In genomic region chrX:38220024-38220935, GRCh38 we compare ENCODE assay signal across 8 cellular contexts. TPM values are rescaled to one million over a fixed set of nuclear protein-coding genes. Genes with fewer than 3 reads are reported as not detected.
DNase-seq lines count a peak whose midpoint lies in the region; ATAC-seq, FAIRE-seq and TF ChIP-seq lines count a peak whose summit lies in the region.

TSS of gene SRPX (minus strand) at chrX:38220871. CDS start at chrX:38220792, 79 bp downstream.

- no peak for TF ChIP-seq RAD21 in GM12878 (IDR thresholded peaks at IDR 0.05; ENCODE audit: insufficient read depth, low read depth, low read length)

- peak within 1 kb of the TSS; percentile 74 for H3K9ac ChIP-seq in GM23248
- no peak within 1 kb of the TSS for H3K9ac ChIP-seq in GM12878 (ENCODE audit: control insufficient read depth, insufficient read depth, low read length)

- H3K27me3 ChIP-seq in CD4-positive, alpha-beta memory T cell (ENCODE audit: insufficient read depth, low read length) = no peaks in the 10 kb centered on the region
- H3K27me3 ChIP-seq in GM23248 (replicated peaks; ENCODE audit: insufficient read depth) (no peaks in the 10 kb centered on the region), GM12878 (replicated peaks in 1 of 2; ENCODE audit: control insufficient read depth in 2 of 2, insufficient read depth in 2 of 2, low read length in 1 of 2) (peaks cover 2 to 9% of the 10 kb centered on the region in 2 experiments)

- H3K79me2 ChIP-seq in GM23248 (ENCODE audit: insufficient read depth) = peaks cover 16% of the 10 kb centered on the region
- no peaks in the 10 kb centered on the region for H3K79me2 ChIP-seq in GM12878 (ENCODE audit: control insufficient read depth, insufficient read depth, low read length)

- no peaks in the 10 kb centered on the region for H3K4me1 ChIP-seq in CD4-positive, alpha-beta memory T cell (ENCODE audit: insufficient read depth, low read length)
- H3K4me1 ChIP-seq in GM23248 (ENCODE audit: insufficient read depth) (peaks cover 12% of the 10 kb centered on the region), GM12878 (ENCODE audit: control insufficient read depth, insufficient read depth, low read length) (no peaks in the 10 kb centered on the region)

- peak in 1 of 3 experiments; percentile 6; a peak in 1 of 6 replicates for TF ChIP-seq CTCF in GM12878 (IDR thresholded peaks at IDR 0.05 in 2 of 3, conservative IDR thresholded peaks at IDR 0.05 in 1 of 3; ENCODE audit: control insufficient read depth in 2 of 3, extremely low read depth in 1 of 3, insufficient read depth in 1 of 3, low read depth in 3 of 3, low read length in 3 of 3)

- peaks cover 19 to 21% of the 10 kb centered on the region in 2 donors for H3K27me3 Mint-ChIP-seq in CD4-positive, alpha-beta memory T cell

- SMC1A ChIA-PET in GM12878 (lab: Charles Lee; ENCODE audit: uncharacterized antibody, unreplicated experiment) = no interaction called here

- H3K4me1 Mint-ChIP-seq in CD4-positive, alpha-beta memory T cell = peaks cover 2 to 8% (median 4%) of the 10 kb centered on the region in 4 donors

- DNase-seq in CD4-positive, alpha-beta memory T cell = no peak
- peak; percentile 72 for DNase-seq in GM23248
- DNase-seq in NCI-H524 treated with DMSO at 0.1 percent for 48 hours (lab: John Stamatoyannopoulos, UW) = peak; percentile 65
- no peak for DNase-seq in GM12878 (ENCODE audit: low read depth, low spot score)
- DNase-seq in iPS-NIHi11 (ENCODE audit: low spot score) = peak; percentile 20
- peak in 2 of 3 donors; percentile 0 for DNase-seq in stimulated activated CD4-positive, alpha-beta T cell treated with anti-CD3 and anti-CD28 coated beads, TNF-alpha, amount 100 ng/mL, for 48 hours (ENCODE audit: low read depth in 3 of 3)

- H3K4me2 ChIP-seq in GM23248 (ENCODE audit: unreplicated experiment) (peak within 1 kb of the TSS; percentile 80), GM12878 (ENCODE audit: control insufficient read depth, insufficient read depth) (peak within 1 kb of the TSS; percentile 54)

- FAIRE-seq in GM12878 (lab: Jason Lieb, UNC) = no peak

- POLR2A ChIA-PET in CD4-positive, alpha-beta memory T cell (lab: Charles Lee; ENCODE audit: partially characterized antibody) = no interaction called here
- POLR2A ChIA-PET in GM12878 (lab: Charles Lee) = no interaction called here

- TF ChIP-seq POLR2A in GM12878 (IDR thresholded peaks at IDR 0.05; ENCODE audit: low read depth, low read length) = no peak

- H3K9me2 ChIP-seq in GM23248 (ENCODE audit: insufficient read depth) = no peaks in the 10 kb centered on the region

- peak within 1 kb of the TSS; percentile 87 for H2AFZ ChIP-seq in GM23248
- no peak within 1 kb of the TSS for H2AFZ ChIP-seq in GM12878 (ENCODE audit: control insufficient read depth, low read depth, low read length)

- 1 to 2% methylated on average over 12 to 32 of the region's 66 CpGs for WGBS in GM23248 (ENCODE audit: low coverage in 1 of 2, low lambda C conversion rate in 2 of 2, missing lambda C conversion rate in 2 of 2), 2 experiments
- 50% methylated on average over 64 of the region's 66 CpGs for WGBS in GM12878 (ENCODE audit: insufficient coverage, insufficient replicate concordance, low lambda C conversion rate, missing lambda C conversion rate)

- H3K4me3 ChIP-seq in CD4-positive, alpha-beta memory T cell (ENCODE audit: low read length in 2 of 2) = no peak within 1 kb of the TSS
- H3K4me3 ChIP-seq in GM23248 (peak within 1 kb of the TSS; percentile 91), GM12878 (0 out of 2 replicates have a peak within 1 kb of the TSS, but pooled peaks have one; percentile 16)

- in situ Hi-C loops in GM23248 (cut with MboI) = no loop called here
- in situ Hi-C loops in GM12878 (cut with MboI) = no loop called here

- no peaks in the 10 kb centered on the region for H4K20me1 ChIP-seq in GM23248 (ENCODE audit: insufficient read depth)
- no peaks in the 10 kb centered on the region for H4K20me1 ChIP-seq in GM12878 (ENCODE audit: control insufficient read depth, insufficient read depth)

- CTCF ChIA-PET in CD4-positive, alpha-beta memory T cell (lab: Charles Lee; ENCODE audit: partially characterized antibody) = no interaction called here
- CTCF ChIA-PET in GM12878 (lab: Yijun Ruan, JAX) = interaction anchor here (1.1 kb wide), 1 partner anchor 62 kb away, joined by 4 read pairs; no protein-coding TSS in a partner anchor

- H3K4me3 Mint-ChIP-seq in CD4-positive, alpha-beta memory T cell = peak within 1 kb of the TSS; percentile 13 to 74 (median 60)

- H3K36me3 Mint-ChIP-seq in CD4-positive, alpha-beta memory T cell = no peaks in the 10 kb centered on the region

- ATAC-seq in GM12878 (peak; percentile 70), HG02571 (IDR thresholded peaks at IDR 0.05; ENCODE audit: unreplicated experiment) (no peak), GM19455 (IDR thresholded peaks at IDR 0.05; ENCODE audit: unreplicated experiment) (no peak)

- no peak for TF ChIP-seq EP300 in GM12878 (IDR thresholded peaks at IDR 0.05; ENCODE audit: borderline replicate concordance in 1 of 2, control insufficient read depth in 1 of 2, low read depth in 2 of 2, low read length in 2 of 2)

- H3K9me3 ChIP-seq in CD4-positive, alpha-beta memory T cell (ENCODE audit: control insufficient read depth in 1 of 2, low read length in 2 of 2) = no peaks in the 10 kb centered on the region
- H3K9me3 ChIP-seq in GM23248 (ENCODE audit: low read depth) (no peaks in the 10 kb centered on the region), GM12878 (replicated peaks; ENCODE audit: control insufficient read depth, insufficient read depth, low read length) (no peaks in the 10 kb centered on the region)

- H3K9me3 Mint-ChIP-seq in CD4-positive, alpha-beta memory T cell = peaks cover 0 to 1% (median 0%) of the 10 kb centered on the region in 8 donors

- RAD21 ChIA-PET in GM12878 (lab: Charles Lee; ENCODE audit: unreplicated experiment) = interaction anchor here (1.7 kb wide), 1 partner anchor 107 kb away, joined by 4 read pairs; the partner anchor contains the start of gene RPGR

- intact Hi-C loops in CD4-positive, alpha-beta memory T cell (cut with micrococcal nuclease) = no loop called here
- intact Hi-C loops in GM12878 (cut with micrococcal nuclease; ENCODE audit: unreplicated experiment) = no loop called here

- no TSS peak for BruUV-seq in GM12878 (replicated peaks; lab: Mats Ljungman, UMichigan)

- no peak within 1 kb of the TSS for H3K27ac Mint-ChIP-seq in CD4-positive, alpha-beta memory T cell

- no peak within 1 kb of the TSS for H3K27ac ChIP-seq in CD4-positive, alpha-beta memory T cell (ENCODE audit: low read depth, low read length)
- H3K27ac ChIP-seq in GM23248 = no peak within 1 kb of the TSS; the same call in 1 of the 2 replicates
- H3K27ac ChIP-seq in GM12878 (ENCODE audit: control insufficient read depth, insufficient read depth) = no peak within 1 kb of the TSS

- no peaks in the 10 kb centered on the region for H3K36me3 ChIP-seq in CD4-positive, alpha-beta memory T cell (ENCODE audit: insufficient read depth, low read length)
- H3K36me3 ChIP-seq in GM23248 (ENCODE audit: low read depth) (no peaks in the 10 kb centered on the region), GM12878 (ENCODE audit: control insufficient read depth in 2 of 2, insufficient read depth in 2 of 2, low read length in 1 of 2) (no peaks in the 10 kb centered on the region)

- H3F3A ChIP-seq in GM23248 (ENCODE audit: insufficient read depth) = peaks cover 7% of the 10 kb centered on the region

TF ChIP-seq in GM12878, 131 proteins besides CTCF, POLR2A, EP300 and RAD21:
- TF ChIP-seq STAT3 (IDR thresholded peaks at IDR 0.05; ENCODE audit: low read depth, low read length) (no peak), HDGF (IDR thresholded peaks at IDR 0.05) (no peak), SMC3 (IDR thresholded peaks at IDR 0.05; ENCODE audit: borderline replicate concordance, low read length) (peak; percentile 14; the same call in 1 of the 2 replicates), MEF2A (IDR thresholded peaks at IDR 0.05; ENCODE audit: insufficient read depth, low read depth, low read length) (no peak), HSF1 (IDR thresholded peaks at IDR 0.05; ENCODE audit: low read depth, low read length) (no peak)

RNA-seq across cellular contexts. Expression of gene SRPX, which starts in this region (rescaled TPM):
- total RNA-seq in CD4-positive, alpha-beta memory T cell = not detected
- under 1 TPM in 1 of 2 donors, not detected in 1; 0.21 TPM for polyA plus RNA-seq in CD4-positive, alpha-beta memory T cell
- total RNA-seq in GM23248 (2014; rRNA removed; shearing (Covaris generic)) = 53.1 and 75.7 TPM in 2 replicates
- polyA plus RNA-seq in GM23248 (2016; fragmentation: Nextera tagmentation; extraction: Ambion mirVana) (82.2 and 84.4 TPM in 2 replicates), GM12878 (2011; rRNA removed) (0.16 and 0.29 TPM in 2 replicates), GM12878 (2014; fragmentation: Illumina TruSeq; extraction: Trizol) (0.24 TPM in 2 replicates), GM12878 (2014; fragmentation: Nextera tagmentation; extraction: Ambion mirVana) (under 1 TPM in 1 of 2 experiments, not detected in 1; 0.05 TPM), GM12878 (2014; rRNA removed) (0.24 TPM in 1 of 2 replicates, not detected in the other), GM12878 (2016; fragmentation: Nextera tagmentation; extraction: Ambion mirVana) (under 1 TPM; 0.23 to 0.79 TPM)
- 0.34 and 0.42 TPM in 2 replicates for total RNA-seq in GM12878 (2013; cell fraction: nucleolus; rRNA removed)
- total RNA-seq in GM12878 (2014; rRNA removed) (0.06 TPM in 1 of 2 replicates, not detected in the other), GM12878 (2014; rRNA removed; fragmentation: Illumina TruSeq; extraction: Trizol) (0.13 and 0.14 TPM in 2 replicates), GM12878 (2021) (0.18 and 0.29 TPM in 2 replicates)
- not detected for polyA plus RNA-seq in GM12878 (2011; ENCODE audit: low read depth)
- 0.08 and 0.19 TPM in 2 replicates for polyA plus RNA-seq in GM12878 (2011; cell fraction: cytosol; rRNA removed)
- polyA plus RNA-seq in GM12878 (2011; cell fraction: nucleus; rRNA removed) = 0.19 and 0.28 TPM in 2 replicates
- 0.11 TPM in 1 of 2 replicates, not detected in the other for polyA plus RNA-seq in GM12878 (2012)
- 0.10 TPM in 1 of 2 replicates, not detected in the other for polyA minus RNA-seq in GM12878 (2011; rRNA and poly(A)+ RNA removed)
- polyA minus RNA-seq in GM12878 (2011; cell fraction: cytosol; rRNA and poly(A)+ RNA removed) = not detected in 2 replicates
- not detected in 2 replicates for polyA minus RNA-seq in GM12878 (2011; cell fraction: nucleus; rRNA and poly(A)+ RNA removed)

Comparison
In these comparisons a context has a peak if more than half of its experiments do, and no peak if none do; other contexts are left out.
1. RNA of gene SRPX (total RNA-seq): 53.1 to 75.7 TPM in GM23248; 0.06 to 0.42 TPM in GM12878 and not detected in CD4-positive, alpha-beta memory T cell; every median in the first group is over 10 times any median in the second.
2. RNA of gene SRPX (polyA plus RNA-seq): 82.2 to 84.4 TPM in GM23248; 0.05 to 0.79 TPM in GM12878 and 0.21 TPM in CD4-positive, alpha-beta memory T cell; every median in the first group is over 10 times any median in the second.
3. Peak in ATAC-seq, H3K4me3 ChIP-seq and H3K4me2 ChIP-seq in GM12878; RNA of the gene not detected or under 1 TPM.
4. DNase-seq: peak in GM23248 (single experiment), NCI-H524 treated with DMSO at 0.1 percent for 48 hours (single experiment), iPS-NIHi11 (single experiment) and stimulated activated CD4-positive, alpha-beta T cell treated with anti-CD3 and anti-CD28 coated beads, TNF-alpha, amount 100 ng/mL, for 48 hours (2 of 3); none in CD4-positive, alpha-beta memory T cell (0 of 5) and GM12878 (single experiment).